24 cellular contexts compared by ENCODE assay signal in the genomic region with DNA sequence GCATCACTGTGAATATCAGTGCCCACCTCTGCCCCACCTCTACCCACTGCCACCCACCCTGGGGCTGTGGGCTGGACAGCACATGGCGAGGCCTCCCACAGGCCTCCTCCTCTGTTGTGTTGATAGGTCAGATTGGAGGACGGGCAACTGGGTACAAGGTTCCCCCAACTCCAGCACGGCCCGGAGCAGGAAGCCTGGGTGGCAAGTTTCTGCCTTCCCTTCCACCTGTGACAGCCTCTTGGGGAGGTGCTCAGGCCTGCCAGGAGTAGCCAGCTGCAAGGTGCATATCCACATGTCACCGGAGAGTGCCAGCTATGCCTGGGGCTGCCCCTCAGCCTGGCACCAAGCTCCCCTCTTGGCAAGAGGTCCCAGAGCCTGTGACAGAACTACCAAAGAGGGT. TPM values are rescaled to one million over a fixed set of nuclear protein-coding genes. Genes with fewer than 3 reads are reported as not detected.
"Had no signal": no experiment of that assay in that cellular context is flagged by ENCODE, and none has a peak within 500 bp of the region (broad histone marks: within the 10 kb centered on the region; RNA-seq: fewer than 3 reads in every experiment).

No MANE protein-coding gene starts in this region.

- H3K36me3 ChIP-seq: SJCRH30 had no signal

- H3K9me3 ChIP-seq: SJCRH30 had no signal

- H3K27ac ChIP-seq: HL-60, SJCRH30 had no signal

- ATAC-seq: SK-N-SH treated with all-trans-retinoic acid at 6 μM for 48 hours had no signal

- H3K4me3 ChIP-seq: SJCRH30 had no signal

- FAIRE-seq: HTR-8/SVneo, RCC 7860 had no signal

- DNase-seq: KBM-7, MV-4-11, NCI-H1048, NCI-H1105, NCI-H1417, NCI-H1436 treated with DMSO at 0.1 percent for 48 hours, NCI-H1694 treated with DMSO at 0.1 percent for 48 hours, NCI-H1930, NCI-H2081, NCI-H2107, NCI-H2227 treated with DMSO at 0.1 percent for 48 hours, NCI-H524, NCI-H526 treated with DMSO at 0.1 percent for 48 hours, NCI-H774, RPMI8226, SHP77 treated with DMSO at 0.1 percent for 48 hours, SJCRH30 had no signal

- H3K4me1 ChIP-seq: SJCRH30 had no signal

RNA-seq across cellular contexts. Expression of a gene that starts 6.9 kb away (rescaled TPM):
- total RNA-seq: LHCN-M2, MCF 10A, SJCRH30 had no signal

RNA-seq across cellular contexts. Expression of a gene that starts 25.6 kb away (rescaled TPM):
- total RNA-seq: MCF 10A, NCI-H460 had no signal

RNA-seq across cellular contexts. Expression of a gene that starts 31.4 kb away (rescaled TPM):
- total RNA-seq: MCF 10A had no signal

RNA-seq across cellular contexts. Expression of a gene that starts 38.6 kb away (rescaled TPM):
- total RNA-seq: LHCN-M2, MCF 10A, NCI-H460, SJCRH30 had no signal

RNA-seq across cellular contexts. Expression of a gene that starts 45.0 kb away (rescaled TPM):
- total RNA-seq: MCF 10A, NCI-H460 had no signal
